ENCODE assay signal across 8 cellular contexts in the genomic region with DNA sequence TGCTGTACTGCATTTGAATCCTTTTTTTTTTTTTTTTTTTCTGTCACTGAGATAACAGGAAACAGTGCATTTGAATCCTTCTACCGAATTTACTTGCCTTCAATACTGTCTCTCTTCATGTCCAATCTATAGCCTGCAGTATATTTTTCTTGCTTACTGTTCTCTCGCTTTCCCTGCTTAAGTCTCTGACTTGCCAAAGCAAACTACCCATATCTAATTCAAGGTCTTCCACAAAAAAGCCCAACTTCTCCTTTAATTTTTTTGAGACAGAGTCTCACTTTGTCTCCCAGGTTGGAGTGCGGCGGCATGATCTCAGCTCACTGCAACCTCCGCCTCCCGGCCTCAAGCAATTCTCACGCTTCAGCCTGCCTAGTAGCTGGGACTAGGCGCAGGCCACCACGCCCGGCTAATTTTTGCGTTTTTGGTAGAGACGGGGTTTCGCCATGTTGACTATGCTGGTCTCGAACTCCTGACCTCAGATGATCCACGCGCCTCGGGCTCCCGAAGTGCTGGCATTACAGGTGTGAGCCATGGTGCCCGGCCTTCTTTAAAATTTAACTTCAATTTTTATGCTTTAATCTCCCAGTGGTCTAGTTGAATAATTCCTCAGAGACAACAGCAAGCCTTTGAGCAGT.
DNase-seq lines count a peak whose midpoint lies in the region; ATAC-seq, FAIRE-seq and TF ChIP-seq lines count a peak whose summit lies in the region.

No MANE protein-coding gene starts in this region.

- peak overlapping the region; percentile 78 for H3K9ac ChIP-seq in OCI-LY3 (ENCODE audit: low read length)
- peak overlapping the region; percentile 40 for H3K9ac ChIP-seq in endocrine pancreas (ENCODE audit: control insufficient read depth, insufficient read depth, low read length)

- peaks cover 14% of the 10 kb centered on the region for H3K4me1 ChIP-seq in OCI-LY3 (ENCODE audit: low read length)
- no peaks in the 10 kb centered on the region for H3K4me1 ChIP-seq in endocrine pancreas (ENCODE audit: control insufficient read depth, insufficient read depth, low read length)
- peaks cover 12 to 20% of the 10 kb centered on the region in 2 experiments for H3K4me1 ChIP-seq in neutrophil (ENCODE audit: control insufficient read depth in 1 of 2, insufficient read depth in 1 of 2, low read depth in 1 of 2, low read length in 1 of 2)

- H3K36me3 ChIP-seq in OCI-LY3 (replicated peaks; ENCODE audit: low read depth, low read length), result peaks cover 13% of the 10 kb centered on the region
- no peaks in the 10 kb centered on the region for H3K36me3 ChIP-seq in endocrine pancreas (ENCODE audit: control insufficient read depth, insufficient read depth, low read length)
- peaks cover 15% of the 10 kb centered on the region for H3K36me3 ChIP-seq in neutrophil

- no peak for FAIRE-seq in RCC 7860 (lab: Jason Lieb, UNC)

- 0 out of 2 replicates have a peak overlapping the region, but pooled peaks have one; percentile 51 for H2AFZ ChIP-seq in OCI-LY3 (ENCODE audit: low read depth, low read length)

- no peaks in the 10 kb centered on the region for H4K20me1 ChIP-seq in OCI-LY3 (ENCODE audit: insufficient read depth, low read length)

- H3K4me2 ChIP-seq in OCI-LY3 (ENCODE audit: low read length), result peak overlapping the region; percentile 88

- no peak for TF ChIP-seq CTCF in OCI-LY3 (IDR thresholded peaks at IDR 0.05; ENCODE audit: low read depth, low read length)
- no peak for TF ChIP-seq CTCF in neutrophil (IDR thresholded peaks at IDR 0.05)

- H3K27me3 ChIP-seq in OCI-LY3 (ENCODE audit: low read depth, low read length) (no peaks in the 10 kb centered on the region), endocrine pancreas (ENCODE audit: control insufficient read depth, insufficient read depth, low read length) (no peaks in the 10 kb centered on the region), neutrophil (no peaks in the 10 kb centered on the region)

- ATAC-seq in GM18498 (IDR thresholded peaks at IDR 0.05; ENCODE audit: unreplicated experiment), result no peak
- ATAC-seq in HG02678 (IDR thresholded peaks at IDR 0.05; ENCODE audit: unreplicated experiment), result no peak
- ATAC-seq in HG02870 (IDR thresholded peaks at IDR 0.05; ENCODE audit: unreplicated experiment), result no peak

- H3K9me3 ChIP-seq in OCI-LY3 (ENCODE audit: insufficient read depth, low read length) (no peaks in the 10 kb centered on the region), endocrine pancreas (ENCODE audit: control insufficient read depth, low read length) (no peaks in the 10 kb centered on the region), neutrophil (no peaks in the 10 kb centered on the region)

- H3K4me3 ChIP-seq in OCI-LY3 (ENCODE audit: low read length) (peak overlapping the region; percentile 99), endocrine pancreas (ENCODE audit: control insufficient read depth, insufficient read depth, low read length) (peak overlapping the region; percentile 84), neutrophil (ENCODE audit: low read depth in 1 of 2, low read length in 1 of 2) (peak overlapping the region; percentile 78 to 90)

- DNase-seq in EL, result peak; percentile 10
- DNase-seq in RCC 7860 (ENCODE audit: low spot score), result no peak

- peaks cover 66% of the 10 kb centered on the region for H3K79me2 ChIP-seq in OCI-LY3 (ENCODE audit: low read length)

- H3K27ac ChIP-seq in OCI-LY3 (ENCODE audit: low read length), result peak overlapping the region; percentile 26; the same call in 1 of the 2 replicates
- no peak overlapping the region for H3K27ac ChIP-seq in neutrophil
